In genomic region chr2:100176925-100177324, GRCh38 we compare ENCODE assay signal across 33 cellular contexts.
"Had no signal": no experiment of that assay in that cellular context is flagged by ENCODE, and none has a peak within 500 bp of the region (broad histone marks: within the 10 kb centered on the region; RNA-seq: fewer than 3 reads in every experiment).

No MANE protein-coding gene starts in this region.

- H3K36me3 ChIP-seq: MG63 had no signal

- DNase-seq: Kasumi-1, MG63, MM.1S, MV-4-11, NCI-H1048, NCI-H1092, NCI-H1092 treated with DMSO at 0.1 percent for 48 hours, NCI-H1105, NCI-H1105 treated with DMSO at 0.1 percent for 48 hours, NCI-H1417, NCI-H1417 treated with DMSO at 0.1 percent for 48 hours, NCI-H1436, NCI-H1436 treated with DMSO at 0.1 percent for 48 hours, NCI-H1694, NCI-H1694 treated with DMSO at 0.1 percent for 48 hours, NCI-H187, NCI-H187 treated with DMSO at 0.1 percent for 48 hours, NCI-H1930, NCI-H2029, NCI-H2029 treated with DMSO at 0.1 percent for 48 hours, NCI-H2081, NCI-H2081 treated with DMSO at 0.1 percent for 48 hours, NCI-H2107, NCI-H2171, NCI-H2171 treated with DMSO at 0.1 percent for 48 hours, NCI-H2227 treated with DMSO at 0.1 percent for 48 hours, NCI-H226, NCI-H345, NCI-H446, NCI-H446 treated with DMSO at 0.1 percent for 48 hours, NCI-H510A, NCI-H510A treated with DMSO at 0.1 percent for 48 hours, NCI-H524 had no signal

- H3K9me3 ChIP-seq: MG63 had no signal

- H3K4me3 ChIP-seq: MG63 had no signal

- H3K27me3 ChIP-seq: MG63 had no signal
